In genomic region chr6:10901751-10902150, GRCh38 we compare ENCODE assay signal across 2 cellular contexts.
TF ChIP-seq lines count a peak whose summit lies in the region.

No MANE protein-coding gene starts in this region.

TF ChIP-seq in HepG2, 621 proteins besides CTCF, POLR2A, EP300 and RAD21:
- no peak for TF ChIP-seq AHR (CRISPR knock-in tag; IDR thresholded peaks at IDR 0.05)
- no peak for TF ChIP-seq GATAD1 (CRISPR knock-in tag; IDR thresholded peaks at IDR 0.05)
- no peak for TF ChIP-seq ZNF556 (CRISPR knock-in tag; IDR thresholded peaks at IDR 0.05; ENCODE audit: borderline replicate concordance)
- no peak for TF ChIP-seq GTF3A (CRISPR knock-in tag; conservative IDR thresholded peaks at IDR 0.05)
- TF ChIP-seq NFYC (CRISPR knock-in tag; IDR thresholded peaks at IDR 0.05) = peak; percentile 11; the same call in 1 of the 2 replicates
- TF ChIP-seq NFRKB (IDR thresholded peaks at IDR 0.05) = no peak
- no peak for TF ChIP-seq ZBED4 (CRISPR knock-in tag; IDR thresholded peaks at IDR 0.05; ENCODE audit: borderline replicate concordance)
TF ChIP-seq in HepG2: peak in this region for 1.

TF ChIP-seq in WTC11, 78 proteins besides CTCF, POLR2A, EP300 and RAD21:
- TF ChIP-seq ZNF396 (CRISPR knock-in tag; IDR thresholded peaks at IDR 0.05; ENCODE audit: borderline replicate concordance) = no peak
- no peak for TF ChIP-seq ZNF138 (CRISPR knock-in tag; conservative IDR thresholded peaks at IDR 0.05)
- TF ChIP-seq FOXJ3 (CRISPR knock-in tag; IDR thresholded peaks at IDR 0.05; ENCODE audit: borderline replicate concordance) = no peak
- TF ChIP-seq ZNF121 (CRISPR knock-in tag; IDR thresholded peaks at IDR 0.05) = no peak
- TF ChIP-seq ZNF317 (CRISPR knock-in tag; IDR thresholded peaks at IDR 0.05; ENCODE audit: borderline replicate concordance, low read depth) = no peak
- no peak for TF ChIP-seq ATF6 (CRISPR knock-in tag; IDR thresholded peaks at IDR 0.05)
- no peak for TF ChIP-seq TEAD4 (CRISPR knock-in tag; IDR thresholded peaks at IDR 0.05)
- TF ChIP-seq IRF2 (CRISPR knock-in tag; IDR thresholded peaks at IDR 0.05; ENCODE audit: borderline replicate concordance, low read depth) = no peak
- TF ChIP-seq NR1H2 (CRISPR knock-in tag; IDR thresholded peaks at IDR 0.05) = no peak
- no peak for TF ChIP-seq ZNF232 (CRISPR knock-in tag; IDR thresholded peaks at IDR 0.05)
- TF ChIP-seq TEAD1 (CRISPR knock-in tag; IDR thresholded peaks at IDR 0.05) = no peak
- TF ChIP-seq SMAD3 (CRISPR knock-in tag; IDR thresholded peaks at IDR 0.05; ENCODE audit: borderline replicate concordance) = no peak
- TF ChIP-seq ATF1 (CRISPR knock-in tag; IDR thresholded peaks at IDR 0.05) = no peak
- TF ChIP-seq GRHL2 (CRISPR knock-in tag; IDR thresholded peaks at IDR 0.05; ENCODE audit: insufficient replicate concordance, severe bottlenecking) = no peak
